19 cellular contexts compared by ENCODE assay signal in the genomic region with DNA sequence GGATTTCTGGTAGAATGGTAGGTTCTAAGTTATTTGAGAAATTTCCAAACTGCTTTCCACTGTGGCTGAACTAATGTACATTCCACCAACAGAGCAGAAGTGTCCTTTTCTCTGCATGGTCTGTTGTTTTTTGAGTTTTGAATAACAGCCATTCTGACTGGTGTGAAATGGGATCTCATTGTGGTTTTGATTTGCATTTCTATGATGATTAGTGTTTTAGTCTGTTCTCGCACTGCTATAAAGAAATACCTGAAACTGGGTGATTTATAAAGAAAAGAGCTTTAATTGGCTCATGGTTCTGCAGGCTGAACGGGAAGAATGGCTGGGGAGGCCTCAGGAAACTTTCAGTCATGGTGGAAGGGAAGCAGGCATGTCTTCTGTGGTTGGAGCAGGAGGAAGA.
A peak's percentile ranks its signal among the peaks of the same experiment; 100 is the strongest.
DNase-seq lines count a peak whose midpoint lies in the region; ATAC-seq and TF ChIP-seq lines count a peak whose summit lies in the region.
"Had no signal": no experiment of that assay in that cellular context is flagged by ENCODE, and none has a peak within 500 bp of the region (broad histone marks: within the 10 kb centered on the region; RNA-seq: fewer than 3 reads in every experiment).

No MANE protein-coding gene starts in this region.

- H3K4me3 Mint-ChIP-seq in activated T-cell treated with anti-CD3 and anti-CD28 coated beads, Interleukin-2, amount 50 U/mL, for 72 hours: no peak overlapping the region
- H3K4me3 Mint-ChIP-seq in WTC11: no peak overlapping the region
- H3K4me3 Mint-ChIP-seq: CD4-positive, CD25-positive, alpha-beta regulatory T cell had no signal

- CTCF ChIA-PET in WTC11 (lab: Charles Lee): no interaction called here

- peak overlapping the region; percentile 31 for H3K27ac Mint-ChIP-seq in activated T-cell treated with anti-CD3 and anti-CD28 coated beads, Interleukin-2, amount 50 U/mL, for 72 hours
- H3K27ac Mint-ChIP-seq in WTC11: peak overlapping the region; percentile 18; the same call in 1 of the 2 replicates

- peaks cover 9% of the 10 kb centered on the region for H3K4me1 Mint-ChIP-seq in activated T-cell treated with anti-CD3 and anti-CD28 coated beads, Interleukin-2, amount 50 U/mL, for 72 hours (ENCODE audit: low read depth)
- peaks cover 4% of the 10 kb centered on the region for H3K4me1 Mint-ChIP-seq in WTC11

- no peak for ATAC-seq in activated T-cell treated with anti-CD3 and anti-CD28 coated beads, Interleukin-2, amount 50 U/mL, for 72 hours (replicated peaks in 1 of 2)
- ATAC-seq in GM19463 (IDR thresholded peaks at IDR 0.05; ENCODE audit: unreplicated experiment) (peak; percentile 81), GM19468 (IDR thresholded peaks at IDR 0.05; ENCODE audit: extremely low read depth, unreplicated experiment) (peak; percentile 70), WTC11 (no peak), HG03565 (IDR thresholded peaks at IDR 0.05; ENCODE audit: unreplicated experiment) (no peak)
- ATAC-seq: HepG2, K562, Right ventricle myocardium inferior had no signal

- no peaks in the 10 kb centered on the region for H3K9me3 Mint-ChIP-seq in activated T-cell treated with anti-CD3 and anti-CD28 coated beads, Interleukin-2, amount 50 U/mL, for 72 hours
- H3K9me3 Mint-ChIP-seq in WTC11: 0 out of 2 replicates have a peak, but pooled peaks cover 5% of the 10 kb centered on the region
- H3K9me3 Mint-ChIP-seq: CD4-positive, CD25-positive, alpha-beta regulatory T cell had no signal

- no peak for TF ChIP-seq CTCF in WTC11 (IDR thresholded peaks at IDR 0.05)

- no peak for DNase-seq in activated T-cell treated with anti-CD3 and anti-CD28 coated beads, Interleukin-2, amount 50 U/mL, for 72 hours
- no peak for DNase-seq in activated T-cell treated with anti-CD3 and anti-CD28 coated beads, Interleukin-2, amount 50 U/mL, for 48 hours
- DNase-seq in WTC11 (ENCODE audit: low spot score) (no peak), Kasumi-1 (lab: John Stamatoyannopoulos, UW) (no peak)
- DNase-seq in activated CD4-positive, CD25-positive, alpha-beta regulatory T cell (lab: John Stamatoyannopoulos, UW): no peak
- DNase-seq: CD4-positive, CD25-positive, alpha-beta regulatory T cell; DMS79; H7; NCI-H1092 treated with DMSO at 0.1 percent for 48 hours; NCI-H2029; NCI-H2171; NCI-H345; NCI-H524 had no signal

- no peaks in the 10 kb centered on the region for H3K27me3 Mint-ChIP-seq in activated T-cell treated with anti-CD3 and anti-CD28 coated beads, Interleukin-2, amount 50 U/mL, for 72 hours (ENCODE audit: low read depth)
- H3K27me3 Mint-ChIP-seq in WTC11 (ENCODE audit: low read depth): no peaks in the 10 kb centered on the region
- H3K27me3 Mint-ChIP-seq: CD4-positive, CD25-positive, alpha-beta regulatory T cell had no signal

- peaks cover 6 to 7% of the 10 kb centered on the region in 2 donors for H3K36me3 Mint-ChIP-seq in activated T-cell treated with anti-CD3 and anti-CD28 coated beads, Interleukin-2, amount 50 U/mL, for 72 hours (ENCODE audit: insufficient read depth in 2 of 2)
- H3K36me3 Mint-ChIP-seq in WTC11: peaks cover 2% of the 10 kb centered on the region; the same call in 1 of the 2 replicates

- POLR2A ChIA-PET in WTC11 (lab: Charles Lee): no interaction called here

TF ChIP-seq in WTC11, 78 proteins besides CTCF, POLR2A, EP300 and RAD21:
- TF ChIP-seq ZNF317 (CRISPR knock-in tag; IDR thresholded peaks at IDR 0.05; ENCODE audit: borderline replicate concordance, low read depth) (no peak), NR2C2 (CRISPR knock-in tag; IDR thresholded peaks at IDR 0.05) (no peak)
- TF ChIP-seq, protein P1, sequence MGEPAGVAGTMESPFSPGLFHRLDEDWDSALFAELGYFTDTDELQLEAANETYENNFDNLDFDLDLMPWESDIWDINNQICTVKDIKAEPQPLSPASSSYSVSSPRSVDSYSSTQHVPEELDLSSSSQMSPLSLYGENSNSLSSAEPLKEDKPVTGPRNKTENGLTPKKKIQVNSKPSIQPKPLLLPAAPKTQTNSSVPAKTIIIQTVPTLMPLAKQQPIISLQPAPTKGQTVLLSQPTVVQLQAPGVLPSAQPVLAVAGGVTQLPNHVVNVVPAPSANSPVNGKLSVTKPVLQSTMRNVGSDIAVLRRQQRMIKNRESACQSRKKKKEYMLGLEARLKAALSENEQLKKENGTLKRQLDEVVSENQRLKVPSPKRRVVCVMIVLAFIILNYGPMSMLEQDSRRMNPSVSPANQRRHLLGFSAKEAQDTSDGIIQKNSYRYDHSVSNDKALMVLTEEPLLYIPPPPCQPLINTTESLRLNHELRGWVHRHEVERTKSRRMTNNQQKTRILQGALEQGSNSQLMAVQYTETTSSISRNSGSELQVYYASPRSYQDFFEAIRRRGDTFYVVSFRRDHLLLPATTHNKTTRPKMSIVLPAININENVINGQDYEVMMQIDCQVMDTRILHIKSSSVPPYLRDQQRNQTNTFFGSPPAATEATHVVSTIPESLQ (CRISPR knock-in tag; IDR thresholded peaks at IDR 0.05): no peak

Comparison
In these comparisons a context has a peak if more than half of its experiments do, and no peak if none do; other contexts are left out.
1. ATAC-seq: peak in GM19463 (single experiment) and GM19468 (single experiment); none in activated T-cell treated with anti-CD3 and anti-CD28 coated beads, Interleukin-2, amount 50 U/mL, for 72 hours (0 of 2), WTC11 (single experiment) and HG03565 (single experiment).